25 cellular contexts compared by ENCODE assay signal in genomic region chr22:40312050-40312449, GRCh38. TPM values are rescaled to one million over a fixed set of nuclear protein-coding genes. Genes with fewer than 3 reads are reported as not detected.
A peak's percentile ranks its signal among the peaks of the same experiment; 100 is the strongest.
DNase-seq lines count a peak whose midpoint lies in the region; ATAC-seq and TF ChIP-seq lines count a peak whose summit lies in the region.
"Had no signal": no experiment of that assay in that cellular context is flagged by ENCODE, and none has a peak within 500 bp of the region (broad histone marks: within the 10 kb centered on the region; RNA-seq: fewer than 3 reads in every experiment).

No MANE protein-coding gene starts in this region.

- peaks cover 100% of the 10 kb centered on the region for H3K36me3 Mint-ChIP-seq in activated T-helper 17 cell treated with anti-CD3 and anti-CD28 coated beads, Interleukin-2, amount 50 U/mL, for 72 hours (ENCODE audit: low read depth)
- H3K36me3 Mint-ChIP-seq in naive thymus-derived CD4-positive, alpha-beta T cell, result peaks cover 39 to 78% (median 60%) of the 10 kb centered on the region in 5 donors

- DNase-seq in A673 (ENCODE audit: low spot score) (peak; percentile 17), HEK293T (ENCODE audit: extremely low spot score) (peak; percentile 42), SKM-1 treated with dmso at 0.1 percent for 144 hours (lab: John Stamatoyannopoulos, UW; ENCODE audit: unreplicated experiment) (no peak), smooth muscle cell (lab: John Stamatoyannopoulos, UW; ENCODE audit: unreplicated experiment) (no peak)
- no peak for DNase-seq in naive thymus-derived CD4-positive, alpha-beta T cell
- DNase-seq: ACHN; activated B cell treated with CpG ODN at 0.5 μM for 24 hours; activated CD4-positive, alpha-beta memory T cell treated with anti-CD3 and anti-CD28 coated beads for 36 hours; activated naive CD8-positive, alpha-beta T cell treated with anti-CD3 and anti-CD28 coated beads, Interleukin-2, amount 10 ng/mL, durations not matched to agents 7 days and 5 days; activated T-cell treated with anti-CD3 and anti-CD28 coated beads, Interleukin-2, amount 50 U/mL, for 48 hours; brain microvascular endothelial cell; GDM1; heart right ventricle; MM.1S; NCI-H146; NCI-H345; occipital lobe; retina; stimulated activated CD4-positive, alpha-beta T cell treated with anti-CD3 and anti-CD28 coated beads, Interleukin-12 subunit alpha, Interleukin-12 subunit beta, amount 100 ng/mL, for 4 hours; T-helper 9 cell had no signal

- intact Hi-C loops in A673 (cut with micrococcal nuclease; ENCODE audit: unreplicated experiment), result no loop called here
- intact Hi-C loops in naive thymus-derived CD4-positive, alpha-beta T cell (cut with micrococcal nuclease), result no loop called here

- H4K20me1 ChIP-seq in smooth muscle cell (ENCODE audit: low read depth), result peaks cover 16% of the 10 kb centered on the region

- no peaks in the 10 kb centered on the region for H3K27me3 ChIP-seq in A673 (replicated peaks; ENCODE audit: insufficient read depth, low read depth, low read length, poor library complexity)
- H3K27me3 ChIP-seq in naive thymus-derived CD4-positive, alpha-beta T cell (ENCODE audit: control insufficient read depth in 2 of 2, insufficient read depth in 2 of 2, low read length in 2 of 2), result no peaks in the 10 kb centered on the region
- no peaks in the 10 kb centered on the region for H3K27me3 ChIP-seq in smooth muscle cell (ENCODE audit: low read depth)
- H3K27me3 ChIP-seq: BLaER1 treated with 17β-estradiol and CSF1 and Interleukin-3, amounts not matched to agents 10 nM and 100 nM; brain microvascular endothelial cell; heart right ventricle had no signal

- BruUV-seq in A673 (replicated peaks; lab: Mats Ljungman, UMichigan), result no TSS peak

- POLR2A ChIA-PET in A673 (lab: Charles Lee; ENCODE audit: low non-redundant PET) (no interaction called here), HEK293T (lab: Yijun Ruan, JAX) (no interaction called here)
- POLR2A ChIA-PET in naive thymus-derived CD4-positive, alpha-beta T cell (lab: Charles Lee), result interaction anchor here (0.7 kb wide), 1 partner anchor 234 kb away, joined by 3 read pairs; no protein-coding TSS in a partner anchor

- no peaks in the 10 kb centered on the region for H3K79me2 ChIP-seq in smooth muscle cell (ENCODE audit: low read depth)

- no peak overlapping the region for H3K27ac ChIP-seq in A673 (ENCODE audit: low read depth, low read length, poor library complexity, severe bottlenecking)
- peak overlapping the region; percentile 25 for H3K27ac ChIP-seq in naive thymus-derived CD4-positive, alpha-beta T cell (ENCODE audit: low read depth, low read length)
- no peak overlapping the region for H3K27ac ChIP-seq in smooth muscle cell (ENCODE audit: low read depth)
- H3K27ac ChIP-seq: brain microvascular endothelial cell had no signal

- H3K36me3 ChIP-seq in A673 (ENCODE audit: insufficient read depth, low read length, poor library complexity, severe bottlenecking) (peaks cover 80% of the 10 kb centered on the region), smooth muscle cell (ENCODE audit: low read depth) (peaks cover 23% of the 10 kb centered on the region)
- H3K36me3 ChIP-seq in naive thymus-derived CD4-positive, alpha-beta T cell (ENCODE audit: control insufficient read depth in 2 of 3, insufficient read depth in 3 of 3, low read length in 3 of 3), result peaks cover 38 to 78% (median 45%) of the 10 kb centered on the region in 3 experiments

- H3K9me3 ChIP-seq in A673 (ENCODE audit: low read depth, low read length, poor library complexity, severe bottlenecking), result no peaks in the 10 kb centered on the region
- H3K9me3 ChIP-seq in naive thymus-derived CD4-positive, alpha-beta T cell (ENCODE audit: control insufficient read depth in 2 of 3, low read length in 3 of 3), result no peaks in the 10 kb centered on the region
- no peaks in the 10 kb centered on the region for H3K9me3 ChIP-seq in smooth muscle cell (replicated peaks; ENCODE audit: low read depth)
- H3K9me3 ChIP-seq: BLaER1 treated with 17β-estradiol and CSF1 and Interleukin-3, amounts not matched to agents 10 nM and 100 nM; heart right ventricle had no signal

- 97% methylated on average over 2 of the region's 2 CpGs for WGBS in smooth muscle cell (ENCODE audit: low lambda C conversion rate)

- peak overlapping the region; percentile 62 for H3K27ac Mint-ChIP-seq in activated T-helper 17 cell treated with anti-CD3 and anti-CD28 coated beads, Interleukin-2, amount 50 U/mL, for 72 hours
- peak overlapping the region in 8 of 9 donors; percentile 26 to 89 (median 78) for H3K27ac Mint-ChIP-seq in naive thymus-derived CD4-positive, alpha-beta T cell
- H3K27ac Mint-ChIP-seq: activated naive CD8-positive, alpha-beta T cell treated with anti-CD3 and anti-CD28 coated beads, Interleukin-2, amount 10 ng/mL, durations not matched to agents 7 days and 5 days had no signal

- CTCF ChIA-PET in A673 (lab: Charles Lee), result no interaction called here
- CTCF ChIA-PET in HEK293T (lab: Yijun Ruan, JAX), result no interaction called here
- CTCF ChIA-PET in naive thymus-derived CD4-positive, alpha-beta T cell (lab: Charles Lee), result interaction anchor here (0.9 kb wide), 1 partner anchor 21 kb away, joined by 4 read pairs; no protein-coding TSS in a partner anchor

- no peaks in the 10 kb centered on the region for H3K9me3 Mint-ChIP-seq in activated T-helper 17 cell treated with anti-CD3 and anti-CD28 coated beads, Interleukin-2, amount 50 U/mL, for 72 hours
- peaks cover 0 to 3% (median 0%) of the 10 kb centered on the region in 11 donors for H3K9me3 Mint-ChIP-seq in naive thymus-derived CD4-positive, alpha-beta T cell
- H3K9me3 Mint-ChIP-seq: activated B cell treated with CpG ODN at 0.5 μM for 24 hours; activated CD4-positive, alpha-beta memory T cell treated with anti-CD3 and anti-CD28 coated beads for 36 hours; activated naive CD8-positive, alpha-beta T cell treated with anti-CD3 and anti-CD28 coated beads, Interleukin-2, amount 10 ng/mL, durations not matched to agents 7 days and 5 days had no signal

- ATAC-seq in activated T-helper 17 cell treated with anti-CD3 and anti-CD28 coated beads, Interleukin-2, amount 50 U/mL, for 72 hours (replicated peaks), result no peak
- no peak for ATAC-seq in naive thymus-derived CD4-positive, alpha-beta T cell
- ATAC-seq in HG03097 (IDR thresholded peaks at IDR 0.05; ENCODE audit: low FRiP score, unreplicated experiment) (no peak), GM18873 (IDR thresholded peaks at IDR 0.05; ENCODE audit: low FRiP score, unreplicated experiment) (no peak)
- ATAC-seq: heart right ventricle, K562 had no signal

- no peak overlapping the region for H3K4me2 ChIP-seq in smooth muscle cell

- H3F3A ChIP-seq in smooth muscle cell (ENCODE audit: low read depth), result peaks cover 5% of the 10 kb centered on the region

- H3K4me1 Mint-ChIP-seq in activated T-helper 17 cell treated with anti-CD3 and anti-CD28 coated beads, Interleukin-2, amount 50 U/mL, for 72 hours, result peaks cover 20% of the 10 kb centered on the region
- peaks cover 25 to 59% (median 48%) of the 10 kb centered on the region in 7 donors for H3K4me1 Mint-ChIP-seq in naive thymus-derived CD4-positive, alpha-beta T cell
- H3K4me1 Mint-ChIP-seq: activated B cell treated with CpG ODN at 0.5 μM for 24 hours had no signal

- H3K9ac ChIP-seq in smooth muscle cell (ENCODE audit: low read depth), result no peak overlapping the region
- H3K9ac ChIP-seq: BLaER1 treated with 17β-estradiol and CSF1 and Interleukin-3, amounts not matched to agents 10 nM and 100 nM had no signal

- H3K4me3 ChIP-seq in A673 (ENCODE audit: low read depth, low read length, poor library complexity, severe bottlenecking), result no peak overlapping the region
- no peak overlapping the region for H3K4me3 ChIP-seq in naive thymus-derived CD4-positive, alpha-beta T cell (ENCODE audit: low read length)
- H3K4me3 ChIP-seq in smooth muscle cell, result no peak overlapping the region
- H3K4me3 ChIP-seq: BLaER1 treated with 17β-estradiol and CSF1 and Interleukin-3, amounts not matched to agents 10 nM and 100 nM; heart right ventricle; K562 had no signal

- H3K4me3 Mint-ChIP-seq in activated T-helper 17 cell treated with anti-CD3 and anti-CD28 coated beads, Interleukin-2, amount 50 U/mL, for 72 hours, result no peak overlapping the region
- no peak overlapping the region for H3K4me3 Mint-ChIP-seq in naive thymus-derived CD4-positive, alpha-beta T cell
- H3K4me3 Mint-ChIP-seq: activated B cell treated with CpG ODN at 0.5 μM for 24 hours; activated CD4-positive, alpha-beta memory T cell treated with anti-CD3 and anti-CD28 coated beads for 36 hours; activated naive CD8-positive, alpha-beta T cell treated with anti-CD3 and anti-CD28 coated beads, Interleukin-2, amount 10 ng/mL, durations not matched to agents 7 days and 5 days had no signal

- H3K4me1 ChIP-seq in A673 (ENCODE audit: insufficient read depth, low read length, poor library complexity, severe bottlenecking) (no peaks in the 10 kb centered on the region), smooth muscle cell (ENCODE audit: low read depth) (no peaks in the 10 kb centered on the region)
- H3K4me1 ChIP-seq in naive thymus-derived CD4-positive, alpha-beta T cell (ENCODE audit: control insufficient read depth in 2 of 2, insufficient read depth in 2 of 2, low read length in 2 of 2), result peaks cover 0 to 29% of the 10 kb centered on the region in 2 donors

- TF ChIP-seq CTCF in A673 (conservative IDR thresholded peaks at IDR 0.05; ENCODE audit: low read depth, low read length), result no peak
- TF ChIP-seq CTCF in smooth muscle cell (IDR thresholded peaks at IDR 0.05; ENCODE audit: borderline replicate concordance, insufficient read depth, poor library complexity, severe bottlenecking), result no peak

- no peaks in the 10 kb centered on the region for H3K27me3 Mint-ChIP-seq in activated T-helper 17 cell treated with anti-CD3 and anti-CD28 coated beads, Interleukin-2, amount 50 U/mL, for 72 hours
- H3K27me3 Mint-ChIP-seq in naive thymus-derived CD4-positive, alpha-beta T cell, result no peaks in the 10 kb centered on the region
- H3K27me3 Mint-ChIP-seq: activated B cell treated with CpG ODN at 0.5 μM for 24 hours; activated CD4-positive, alpha-beta memory T cell treated with anti-CD3 and anti-CD28 coated beads for 36 hours; activated naive CD8-positive, alpha-beta T cell treated with anti-CD3 and anti-CD28 coated beads, Interleukin-2, amount 10 ng/mL, durations not matched to agents 7 days and 5 days had no signal

- H2AFZ ChIP-seq in smooth muscle cell (ENCODE audit: low read depth), result no peak overlapping the region

RNA-seq across cellular contexts. Expression of gene ADSL, which starts 34.2 kb away (rescaled TPM):
- total RNA-seq in A673 (2021) (133 and 144 TPM in 2 replicates), smooth muscle cell (65.1 and 77.1 TPM in 2 replicates)
- total RNA-seq in activated T-helper 17 cell treated with anti-CD3 and anti-CD28 coated beads, Interleukin-2, amount 50 U/mL, for 72 hours, result 100 to 1,000 TPM in 1 of 2 donors, 10 to 100 TPM in 1; 94.6 to 157 TPM
- total RNA-seq in naive thymus-derived CD4-positive, alpha-beta T cell, result 100 to 1,000 TPM in 1 of 5 experiments, 10 to 100 TPM in 4; 54.4 to 127 (median 61.9) TPM
- 100 to 1,000 TPM; 118 to 121 TPM for polyA plus RNA-seq in naive thymus-derived CD4-positive, alpha-beta T cell
- polyA plus RNA-seq in smooth muscle cell, result 45.9 and 50.1 TPM in 2 replicates

RNA-seq across cellular contexts. Expression of gene SGSM3, which starts 58.3 kb away (rescaled TPM):
- total RNA-seq in A673 (2021), result 91.1 and 96.1 TPM in 2 replicates
- 10 to 100 TPM; 39.7 to 41.8 TPM for total RNA-seq in activated T-helper 17 cell treated with anti-CD3 and anti-CD28 coated beads, Interleukin-2, amount 50 U/mL, for 72 hours
- 100 to 1,000 TPM in 2 of 5 experiments, 10 to 100 TPM in 3; 75.2 to 114 (median 91.1) TPM for total RNA-seq in naive thymus-derived CD4-positive, alpha-beta T cell
- polyA plus RNA-seq in naive thymus-derived CD4-positive, alpha-beta T cell, result 10 to 100 TPM; 52.1 to 61.2 TPM
- total RNA-seq in smooth muscle cell, result 56.9 and 72.6 TPM in 2 replicates
- polyA plus RNA-seq in smooth muscle cell, result 98.0 and 117 TPM in 2 replicates

Comparison
In these comparisons a context has a peak if more than half of its experiments do, and no peak if none do; other contexts are left out.
1. DNase-seq: peak in A673 (single experiment) and HEK293T (single experiment); none in naive thymus-derived CD4-positive, alpha-beta T cell (0 of 9), SKM-1 treated with dmso at 0.1 percent for 144 hours (single experiment) and smooth muscle cell (single experiment).